In genomic region chr16:73021866-73022495, GRCh38 we compare ENCODE assay signal across 17 cellular contexts. TPM values are rescaled to one million over a fixed set of nuclear protein-coding genes. Genes with fewer than 3 reads are reported as not detected.
A peak's percentile ranks its signal among the peaks of the same experiment; 100 is the strongest.
DNase-seq lines count a peak whose midpoint lies in the region; ATAC-seq and TF ChIP-seq lines count a peak whose summit lies in the region.
"Had no signal": no experiment of that assay in that cellular context is flagged by ENCODE, and none has a peak within 500 bp of the region (broad histone marks: within the 10 kb centered on the region; RNA-seq: fewer than 3 reads in every experiment).

No MANE protein-coding gene starts in this region.

- H2AFZ ChIP-seq in trophoblast cell (ENCODE audit: insufficient read depth, low read length, poor library complexity): no peak overlapping the region

- no peak overlapping the region for H3K4me3 Mint-ChIP-seq in chondrocyte (ENCODE audit: unreplicated experiment)
- no peak overlapping the region for H3K4me3 Mint-ChIP-seq in stimulated activated memory B cell treated with anti-CD40 and anti-IgM and Interleukin-4, amounts not matched to agents 10 μg/mL and 1 μg/mL and 100 μg/mL, for 72 hours
- H3K4me3 Mint-ChIP-seq: CD14-positive monocyte had no signal

- intact Hi-C loops in tibial artery (cut with DNase I; ENCODE audit: low total_unique reads): no loop called here

- peak overlapping the region; percentile 5 for H2BK12ac ChIP-seq in trophoblast cell (ENCODE audit: low read length)

- H3K27ac Mint-ChIP-seq in chondrocyte (ENCODE audit: unreplicated experiment): peak overlapping the region; percentile 75
- no peak overlapping the region for H3K27ac Mint-ChIP-seq in stimulated activated memory B cell treated with anti-CD40 and anti-IgM and Interleukin-4, amounts not matched to agents 10 μg/mL and 1 μg/mL and 100 μg/mL, for 72 hours

- H3K23ac ChIP-seq in trophoblast cell (ENCODE audit: low read length): peak overlapping the region; percentile 19

- H3K4me1 Mint-ChIP-seq in chondrocyte (ENCODE audit: low read depth): peaks cover 85% of the 10 kb centered on the region
- peaks cover 17% of the 10 kb centered on the region for H3K4me1 Mint-ChIP-seq in stimulated activated memory B cell treated with anti-CD40 and anti-IgM and Interleukin-4, amounts not matched to agents 10 μg/mL and 1 μg/mL and 100 μg/mL, for 72 hours

- H3K27me3 ChIP-seq in trophoblast cell (ENCODE audit: insufficient read depth, low read length) (no peaks in the 10 kb centered on the region), tibial artery (no peaks in the 10 kb centered on the region), MG63 (no peaks in the 10 kb centered on the region)

- H3K18ac ChIP-seq in trophoblast cell (ENCODE audit: low read length): peak overlapping the region; percentile 57

- TF ChIP-seq CTCF in chondrocyte (IDR thresholded peaks at IDR 0.05) (no peak), tibial artery (IDR thresholded peaks at IDR 0.05) (no peak)

- ATAC-seq in stimulated activated memory B cell treated with anti-CD40 and anti-IgM and Interleukin-4, amounts not matched to agents 10 μg/mL and 1 μg/mL and 100 μg/mL, for 72 hours: no peak
- ATAC-seq: Panc1 had no signal

- H4K12ac ChIP-seq in trophoblast cell (ENCODE audit: low read depth, low read length): no peak overlapping the region

- H2AK5ac ChIP-seq in trophoblast cell (ENCODE audit: low read length): no peak overlapping the region

- peak; percentile 36 for DNase-seq in activated effector memory CD4-positive, alpha-beta T cell treated with anti-CD3 and anti-CD28 coated beads, Interleukin-2, amount 50 U/mL, for 16 hours
- no peak for DNase-seq in activated effector memory CD4-positive, alpha-beta T cell treated with Interleukin-2 at 50 U/mL for 16 hours
- DNase-seq in chondrocyte (ENCODE audit: low spot score) (no peak), trophoblast cell (no peak), tibial artery (peak in 1 of 2 donors; percentile 64), RPMI8226 (no peak), MG63 (no peak)
- DNase-seq: DND-41, GOT3, KG1, NCI-H1092 treated with DMSO at 0.1 percent for 48 hours, NCI-H1694 treated with DMSO at 0.1 percent for 48 hours, Right ventricle myocardium superior had no signal

- WGBS in trophoblast cell (ENCODE audit: extremely low coverage, insufficient coverage, insufficient read length): no CpG with 5 or more reads among the region's 12 CpGs

- H4K91ac ChIP-seq in trophoblast cell (ENCODE audit: low read depth, low read length): no peak overlapping the region

- H3K27me3 Mint-ChIP-seq in chondrocyte (ENCODE audit: low read depth): no peaks in the 10 kb centered on the region
- no peaks in the 10 kb centered on the region for H3K27me3 Mint-ChIP-seq in stimulated activated memory B cell treated with anti-CD40 and anti-IgM and Interleukin-4, amounts not matched to agents 10 μg/mL and 1 μg/mL and 100 μg/mL, for 72 hours

- H3K9me3 ChIP-seq in trophoblast cell (ENCODE audit: insufficient read depth, low read depth, low read length) (no peaks in the 10 kb centered on the region), tibial artery (no peaks in the 10 kb centered on the region), MG63 (no peaks in the 10 kb centered on the region)

- no peak overlapping the region for H3K9ac ChIP-seq in trophoblast cell (ENCODE audit: low read length)

- H3K4me3 ChIP-seq in trophoblast cell (ENCODE audit: low read depth, low read length) (no peak overlapping the region), tibial artery (no peak overlapping the region), MG63 (no peak overlapping the region)

- no peak overlapping the region for H3K14ac ChIP-seq in trophoblast cell (ENCODE audit: low read length)

- peaks cover 25% of the 10 kb centered on the region for H3K79me2 ChIP-seq in trophoblast cell (ENCODE audit: control insufficient read depth, insufficient read depth, low read length, poor library complexity)

- no peak overlapping the region for H2BK120ac ChIP-seq in trophoblast cell (ENCODE audit: insufficient read depth, low read length, poor library complexity)

- no peak overlapping the region for H3K27ac ChIP-seq in trophoblast cell (ENCODE audit: low read depth, low read length)
- H3K27ac ChIP-seq in tibial artery: peak overlapping the region; percentile 79 to 99
- H3K27ac ChIP-seq: HL-60 had no signal

- H3K79me1 ChIP-seq in trophoblast cell (ENCODE audit: low read length): peaks cover 14% of the 10 kb centered on the region

- no peak overlapping the region for H4K8ac ChIP-seq in trophoblast cell (ENCODE audit: low read depth, low read length)

- peaks cover 0 to 3% of the 10 kb centered on the region in 2 experiments for H3K36me3 ChIP-seq in trophoblast cell (ENCODE audit: control insufficient read depth in 1 of 2, insufficient read depth in 2 of 2, low read length in 2 of 2)
- H3K36me3 ChIP-seq in tibial artery: no peaks in the 10 kb centered on the region
- no peaks in the 10 kb centered on the region for H3K36me3 ChIP-seq in MG63

- no peak overlapping the region for H2BK5ac ChIP-seq in trophoblast cell (ENCODE audit: low read depth, low read length, poor library complexity)

- H3K4ac ChIP-seq in trophoblast cell (ENCODE audit: low read depth, low read length): peak overlapping the region; percentile 65

- no peaks in the 10 kb centered on the region for H3K36me3 Mint-ChIP-seq in chondrocyte (ENCODE audit: low read depth)
- no peaks in the 10 kb centered on the region for H3K36me3 Mint-ChIP-seq in stimulated activated memory B cell treated with anti-CD40 and anti-IgM and Interleukin-4, amounts not matched to agents 10 μg/mL and 1 μg/mL and 100 μg/mL, for 72 hours

- no peak overlapping the region for H3K4me2 ChIP-seq in trophoblast cell (ENCODE audit: low read length)

- peaks cover 46 to 52% of the 10 kb centered on the region in 2 experiments for H3K4me1 ChIP-seq in trophoblast cell (ENCODE audit: control insufficient read depth in 1 of 2, insufficient read depth in 2 of 2, low read length in 2 of 2)
- peaks cover 10 to 100% (median 80%) of the 10 kb centered on the region in 4 donors for H3K4me1 ChIP-seq in tibial artery

- no peaks in the 10 kb centered on the region for H3K9me3 Mint-ChIP-seq in chondrocyte (ENCODE audit: low read depth)
- H3K9me3 Mint-ChIP-seq in stimulated activated memory B cell treated with anti-CD40 and anti-IgM and Interleukin-4, amounts not matched to agents 10 μg/mL and 1 μg/mL and 100 μg/mL, for 72 hours: no peaks in the 10 kb centered on the region
- H3K9me3 Mint-ChIP-seq: CD14-positive monocyte had no signal

RNA-seq across cellular contexts. Expression of gene ZFHX3, which starts 25.9 kb away (rescaled TPM):
- total RNA-seq in chondrocyte: 74.4 to 91.0 TPM (median 86.8 TPM) in 3 replicates
- polyA plus RNA-seq in trophoblast cell (2013): 36.4 and 36.5 TPM in 2 replicates
- total RNA-seq in MG63 (2014; rRNA removed; shearing (Covaris generic); ENCODE audit: low replicate concordance): 0.89 and 1.2 TPM in 2 replicates

Comparison
In these comparisons a context has a peak if more than half of its experiments do, and no peak if none do; other contexts are left out.
1. RNA of gene ZFHX3, which starts 25.9 kb away (total RNA-seq): 74.4 to 91.0 TPM in chondrocyte; 0.89 to 1.2 TPM in MG63; every median in the first group is over 10 times any median in the second.